In the genomic region with DNA sequence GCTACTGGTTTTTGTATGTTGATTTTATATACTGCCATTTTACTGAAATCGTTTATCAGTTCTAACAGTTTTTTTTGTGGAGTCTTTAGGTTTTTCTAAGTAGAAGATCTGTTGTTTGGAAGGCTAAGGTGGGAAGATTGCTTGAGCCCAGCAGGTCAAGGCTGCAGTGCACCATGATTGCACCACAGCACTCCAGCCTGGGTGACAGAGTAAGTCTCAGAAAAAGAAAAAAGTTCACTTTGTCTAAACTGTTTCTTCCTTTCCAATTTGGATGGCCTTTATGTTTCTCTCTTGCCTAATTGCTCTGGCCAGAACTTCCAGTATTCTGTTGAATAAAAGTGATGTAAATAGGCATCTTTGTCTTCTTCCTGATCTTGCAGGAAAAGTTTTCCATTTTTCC, we compare ENCODE assay signal across 8 cellular contexts.
"Had no signal": no experiment of that assay in that cellular context is flagged by ENCODE, and none has a peak within 500 bp of the region (broad histone marks: within the 10 kb centered on the region; RNA-seq: fewer than 3 reads in every experiment).

No MANE protein-coding gene starts in this region.

- H3K9me3 Mint-ChIP-seq: HFFc6 had no signal

- DNase-seq: GM23248, GOT3, H7, HFFc6 had no signal

- H3K4me3 Mint-ChIP-seq: HFFc6, IgD-negative memory B cell had no signal

- H3K27ac ChIP-seq: GM23248 had no signal

- H3K36me3 ChIP-seq: HAP-1 had no signal

- H3K4me3 ChIP-seq: GM23248, HAP-1 had no signal

- H3K27me3 Mint-ChIP-seq: IgD-negative memory B cell had no signal

- ATAC-seq: HCT116, HepG2 had no signal

- H3K4me1 Mint-ChIP-seq: IgD-negative memory B cell had no signal

- H3K4me1 ChIP-seq: HAP-1 had no signal

- H3K27ac Mint-ChIP-seq: HFFc6, IgD-negative memory B cell had no signal

- H3K9me3 ChIP-seq: HAP-1 had no signal
